Comparison of ENCODE assay signal across 20 cellular contexts in the genomic region with DNA sequence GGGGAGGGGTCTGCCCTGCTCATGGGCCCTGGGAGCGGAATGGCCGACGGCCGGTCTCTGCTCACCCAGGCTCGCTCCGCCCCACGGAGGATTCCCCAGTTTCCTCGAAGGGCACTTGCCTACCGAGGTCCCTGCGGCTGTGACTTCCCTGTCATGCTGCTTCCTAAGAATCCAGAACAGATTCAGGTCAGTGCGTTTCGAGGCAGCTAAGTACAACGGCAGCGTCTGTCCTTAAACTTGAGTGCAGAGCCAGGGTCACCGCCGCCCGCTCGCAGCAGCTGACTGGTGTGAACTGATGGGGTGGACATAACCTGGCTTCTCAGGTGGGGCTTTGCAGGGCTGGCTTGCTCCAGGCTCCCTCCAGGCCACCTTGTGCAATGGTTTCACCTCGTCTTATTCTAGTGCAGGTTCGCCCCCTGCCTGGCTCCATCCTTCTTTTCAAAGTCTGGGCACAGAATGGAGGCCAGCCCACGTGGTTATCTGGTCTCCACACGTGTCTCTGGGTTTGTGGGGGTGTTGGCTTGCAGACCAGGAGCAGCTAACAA.
"Had no signal": no experiment of that assay in that cellular context is flagged by ENCODE, and none has a peak within 500 bp of the region (broad histone marks: within the 10 kb centered on the region; RNA-seq: fewer than 3 reads in every experiment).

No MANE protein-coding gene starts in this region.

- FAIRE-seq: endometrium, small intestine had no signal

- H3K4me1 ChIP-seq: foreskin keratinocyte had no signal

- H3K4me3 ChIP-seq: hepatocyte, left ventricle myocardium inferior, right lobe of liver, testis had no signal

- H3K4me2 ChIP-seq: hepatocyte had no signal

- H3K9me3 ChIP-seq: left ventricle myocardium inferior, neutrophil, right lobe of liver, testis had no signal

- H3K36me3 Mint-ChIP-seq: activated CD8-positive, alpha-beta memory T cell treated with anti-CD3 and anti-CD28 coated beads, Interleukin-2, amount 10 ng/mL, durations not matched to agents 7 days and 5 days; immature natural killer cell; natural killer cell had no signal

- H3K79me2 ChIP-seq: hepatocyte had no signal

- H2AFZ ChIP-seq: hepatocyte had no signal

- H3K27ac Mint-ChIP-seq: activated CD4-positive, alpha-beta memory T cell treated with anti-CD3 and anti-CD28 coated beads, Interleukin-2, amount 10 ng/mL, durations not matched to agents 7 days and 5 days; activated CD4-positive, alpha-beta T cell treated with anti-CD3 and anti-CD28 coated beads, Interleukin-2, amount 10 ng/mL, durations not matched to agents 24 days and 14 days; activated CD8-positive, alpha-beta memory T cell treated with anti-CD3 and anti-CD28 coated beads, Interleukin-2, amount 10 ng/mL, durations not matched to agents 7 days and 5 days; activated naive CD4-positive, alpha-beta T cell treated with anti-CD3 and anti-CD28 coated beads for 36 hours; activated T-helper 2 cell treated with anti-CD3 and anti-CD28 coated beads, Interferon-gamma antibody, Interleukin-2, Interleukin-4, amounts not matched to agents 10 μg/mL and 5 μg/mL and 100 μg/mL, durations not matched to agents 14 hours and 24 hours and 36 hours; natural killer cell; stimulated activated naive B cell treated with anti-CD40 and anti-IgM and Interleukin-4, amounts not matched to agents 10 μg/mL and 1 μg/mL and 100 μg/mL, for 72 hours had no signal

- H3K27me3 Mint-ChIP-seq: activated CD4-positive, alpha-beta memory T cell treated with anti-CD3 and anti-CD28 coated beads, Interleukin-2, amount 10 ng/mL, durations not matched to agents 7 days and 5 days; activated CD4-positive, alpha-beta T cell treated with anti-CD3 and anti-CD28 coated beads, Interleukin-2, amount 10 ng/mL, durations not matched to agents 24 days and 14 days; activated CD8-positive, alpha-beta memory T cell treated with anti-CD3 and anti-CD28 coated beads, Interleukin-2, amount 10 ng/mL, durations not matched to agents 7 days and 5 days had no signal

- H3K27ac ChIP-seq: foreskin keratinocyte, hepatocyte, left ventricle myocardium inferior, neutrophil, right lobe of liver, testis, VCaP had no signal

- H3K27me3 ChIP-seq: hepatocyte, right lobe of liver, testis had no signal

- H3K9me3 Mint-ChIP-seq: activated CD4-positive, alpha-beta memory T cell treated with anti-CD3 and anti-CD28 coated beads, Interleukin-2, amount 10 ng/mL, durations not matched to agents 7 days and 5 days; activated CD4-positive, alpha-beta T cell treated with anti-CD3 and anti-CD28 coated beads, Interleukin-2, amount 10 ng/mL, durations not matched to agents 24 days and 14 days; activated naive CD4-positive, alpha-beta T cell treated with anti-CD3 and anti-CD28 coated beads for 36 hours; activated T-helper 2 cell treated with anti-CD3 and anti-CD28 coated beads, Interferon-gamma antibody, Interleukin-2, Interleukin-4, amounts not matched to agents 10 μg/mL and 5 μg/mL and 100 μg/mL, durations not matched to agents 14 hours and 24 hours and 36 hours; immature natural killer cell; natural killer cell; stimulated activated naive B cell treated with anti-CD40 and anti-IgM and Interleukin-4, amounts not matched to agents 10 μg/mL and 1 μg/mL and 100 μg/mL, for 72 hours had no signal

- DNase-seq: amygdala; foreskin keratinocyte; immature natural killer cell; left ventricle myocardium inferior; mammary epithelial cell; midbrain; natural killer cell; stimulated activated naive B cell treated with anti-CD40 and anti-IgM and Interleukin-4, amounts not matched to agents 10 μg/mL and 1 μg/mL and 100 μg/mL, for 72 hours; testis had no signal

- H3K36me3 ChIP-seq: left ventricle myocardium inferior, neutrophil, right lobe of liver had no signal

- H3K4me3 Mint-ChIP-seq: activated CD4-positive, alpha-beta memory T cell treated with anti-CD3 and anti-CD28 coated beads, Interleukin-2, amount 10 ng/mL, durations not matched to agents 7 days and 5 days; activated CD4-positive, alpha-beta T cell treated with anti-CD3 and anti-CD28 coated beads, Interleukin-2, amount 10 ng/mL, durations not matched to agents 24 days and 14 days; activated CD8-positive, alpha-beta memory T cell treated with anti-CD3 and anti-CD28 coated beads, Interleukin-2, amount 10 ng/mL, durations not matched to agents 7 days and 5 days; activated naive CD4-positive, alpha-beta T cell treated with anti-CD3 and anti-CD28 coated beads for 36 hours; immature natural killer cell; natural killer cell; stimulated activated naive B cell treated with anti-CD40 and anti-IgM and Interleukin-4, amounts not matched to agents 10 μg/mL and 1 μg/mL and 100 μg/mL, for 72 hours had no signal
